Comparison of ENCODE assay signal across 22 cellular contexts in genomic region chr12:38547586-38547985, GRCh38.
"Had no signal": no experiment of that assay in that cellular context is flagged by ENCODE, and none has a peak within 500 bp of the region (broad histone marks: within the 10 kb centered on the region; RNA-seq: fewer than 3 reads in every experiment).

No MANE protein-coding gene starts in this region.

- H3K27ac Mint-ChIP-seq: memory B cell; natural killer cell; stimulated activated naive B cell treated with anti-CD40 and anti-IgM and Interleukin-4, amounts not matched to agents 10 μg/mL and 1 μg/mL and 100 μg/mL, for 72 hours; stimulated activated naive CD8-positive, alpha-beta T cell treated with anti-CD3 and anti-CD28 coated beads, Interleukin-15, Interleukin-2, amounts not matched to agents 100 ng/mL and 50 ng/mL, for 24 hours had no signal

- H3K4me3 ChIP-seq: coronary artery, lower lobe of right lung, ovary, psoas muscle, skin epidermis, spleen, thoracic aorta, tibial nerve, upper lobe of left lung had no signal

- H3K27ac ChIP-seq: coronary artery, lower lobe of right lung, ovary, psoas muscle, skin epidermis, spleen, thoracic aorta, tibial nerve, upper lobe of left lung had no signal

- H3K9me3 ChIP-seq: lower lobe of right lung, ovary, psoas muscle, spleen, thoracic aorta, tibial nerve, upper lobe of left lung had no signal

- H3K4me1 Mint-ChIP-seq: memory B cell; natural killer cell; stimulated activated naive B cell treated with anti-CD40 and anti-IgM and Interleukin-4, amounts not matched to agents 10 μg/mL and 1 μg/mL and 100 μg/mL, for 72 hours had no signal

- H3K27me3 Mint-ChIP-seq: memory B cell; stimulated activated naive B cell treated with anti-CD40 and anti-IgM and Interleukin-4, amounts not matched to agents 10 μg/mL and 1 μg/mL and 100 μg/mL, for 72 hours; stimulated activated naive CD8-positive, alpha-beta T cell treated with anti-CD3 and anti-CD28 coated beads, Interleukin-15, Interleukin-2, amounts not matched to agents 100 ng/mL and 50 ng/mL, for 24 hours had no signal

- H3K4me1 ChIP-seq: lower lobe of right lung, psoas muscle, spleen had no signal

- H3K27me3 ChIP-seq: ovary, spleen, tibial nerve, upper lobe of left lung had no signal

- DNase-seq: dermis blood vessel endothelial cell; effector memory CD4-positive, alpha-beta T cell; erythroblast; hypothalamus; left ventricle myocardium superior; lower lobe of right lung; natural killer cell; occipital lobe; ovary; posterior cingulate gyrus; psoas muscle; right cardiac atrium; spleen; stimulated activated CD4-positive, alpha-beta T cell treated with anti-CD3 and anti-CD28 coated beads, Interleukin-4, amount 100 ng/mL, for 4 hours; stimulated activated naive B cell treated with anti-CD40 and anti-IgM and Interleukin-4, amounts not matched to agents 10 μg/mL and 1 μg/mL and 100 μg/mL, for 72 hours; upper lobe of left lung had no signal

- H3K4me3 Mint-ChIP-seq: memory B cell; natural killer cell; stimulated activated naive B cell treated with anti-CD40 and anti-IgM and Interleukin-4, amounts not matched to agents 10 μg/mL and 1 μg/mL and 100 μg/mL, for 72 hours; stimulated activated naive CD8-positive, alpha-beta T cell treated with anti-CD3 and anti-CD28 coated beads, Interleukin-15, Interleukin-2, amounts not matched to agents 100 ng/mL and 50 ng/mL, for 24 hours had no signal

- H3K36me3 ChIP-seq: lower lobe of right lung, ovary, spleen, thoracic aorta, tibial nerve, upper lobe of left lung had no signal

- ATAC-seq: left ventricle myocardium superior; lower lobe of right lung; natural killer cell; psoas muscle; right cardiac atrium; stimulated activated naive B cell treated with anti-CD40 and anti-IgM and Interleukin-4, amounts not matched to agents 10 μg/mL and 1 μg/mL and 100 μg/mL, for 72 hours had no signal

- H3K36me3 Mint-ChIP-seq: memory B cell; stimulated activated naive B cell treated with anti-CD40 and anti-IgM and Interleukin-4, amounts not matched to agents 10 μg/mL and 1 μg/mL and 100 μg/mL, for 72 hours had no signal
